ENCODE assay signal across 1 cellular context in genomic region chr3:23153034-23153433, GRCh38.
TF ChIP-seq lines count a peak whose summit lies in the region.

No MANE protein-coding gene starts in this region.

TF ChIP-seq in WTC11, 78 proteins besides CTCF, POLR2A, EP300 and RAD21 (continued from another document):
- TF ChIP-seq MLX (CRISPR knock-in tag; IDR thresholded peaks at IDR 0.05), result no peak
